In genomic region chr6:70469965-70470364, GRCh38 we compare ENCODE assay signal across 28 cellular contexts.
"Had no signal": no experiment of that assay in that cellular context is flagged by ENCODE, and none has a peak within 500 bp of the region (broad histone marks: within the 10 kb centered on the region; RNA-seq: fewer than 3 reads in every experiment).

No MANE protein-coding gene starts in this region.

- H3K36me3 Mint-ChIP-seq: stimulated activated effector memory CD8-positive, alpha-beta T cell treated with anti-CD3 and anti-CD28 coated beads, Interleukin-12 subunit alpha, Interleukin-12 subunit beta, amount 100 ng/mL, for 72 hours had no signal

- H3K27me3 ChIP-seq: stomach, suprapubic skin, testis, thyroid gland, tibial artery, tibial nerve, transverse colon, upper lobe of left lung, upper lobe of right lung, uterus, vagina had no signal

- H3K27ac ChIP-seq: stomach, suprapubic skin, testis, thoracic aorta, thyroid gland, tibial artery, tibial nerve, transverse colon, upper lobe of left lung, upper lobe of right lung, uterus, vagina had no signal

- H3K9me3 Mint-ChIP-seq: stimulated activated effector memory CD8-positive, alpha-beta T cell treated with anti-CD3 and anti-CD28 coated beads, Interleukin-12 subunit alpha, Interleukin-12 subunit beta, amount 100 ng/mL, for 72 hours; stimulated activated memory B cell treated with anti-CD40 and anti-IgM and Interleukin-4, amounts not matched to agents 10 μg/mL and 1 μg/mL and 100 μg/mL, for 72 hours; stimulated activated naive CD8-positive, alpha-beta T cell treated with anti-CD3 and anti-CD28 coated beads, Interleukin-15, amount 100 ng/mL, for 72 hours; stimulated activated naive CD8-positive, alpha-beta T cell treated with anti-CD3 and anti-CD28 coated beads, Interleukin-15, Interleukin-2, amounts not matched to agents 100 ng/mL and 50 ng/mL, for 24 hours; type B pancreatic cell had no signal

- H3K36me3 ChIP-seq: thyroid gland, uterus, vagina had no signal

- H3K27ac Mint-ChIP-seq: stimulated activated effector memory CD8-positive, alpha-beta T cell treated with anti-CD3 and anti-CD28 coated beads, Interleukin-12 subunit alpha, Interleukin-12 subunit beta, amount 100 ng/mL, for 72 hours; stimulated activated memory B cell treated with anti-CD40 and anti-IgM and Interleukin-4, amounts not matched to agents 10 μg/mL and 1 μg/mL and 100 μg/mL, for 72 hours; stimulated activated naive B cell treated with anti-CD40 and anti-IgM and Interleukin-4, amounts not matched to agents 10 μg/mL and 1 μg/mL and 100 μg/mL, for 72 hours; stimulated activated naive CD8-positive, alpha-beta T cell treated with anti-CD3 and anti-CD28 coated beads, Interleukin-15, amount 100 ng/mL, for 72 hours; stimulated activated naive CD8-positive, alpha-beta T cell treated with anti-CD3 and anti-CD28 coated beads, Interleukin-15, Interleukin-2, amounts not matched to agents 100 ng/mL and 50 ng/mL, for 24 hours; type B pancreatic cell had no signal

- DNase-seq: stimulated activated CD4-positive, alpha-beta T cell treated with anti-CD3 and anti-CD28 coated beads, Interleukin-2, amount 100 ng/mL, for 48 hours; stimulated activated CD4-positive, alpha-beta T cell treated with anti-CD3 and anti-CD28 coated beads, Interleukin-4, amount 100 ng/mL, for 1 hour; stimulated activated CD4-positive, alpha-beta T cell treated with anti-CD3 and anti-CD28 coated beads, Interleukin-4, amount 100 ng/mL, for 24 hours; stimulated activated CD4-positive, alpha-beta T cell treated with anti-CD3 and anti-CD28 coated beads, Interleukin-4, amount 100 ng/mL, for 4 hours; stimulated activated CD8-positive, alpha-beta memory T cell treated with anti-CD3 and anti-CD28 coated beads, Interleukin-4, amount 100 ng/mL, for 48 hours; stimulated activated naive B cell treated with anti-CD40 and anti-IgM and Interleukin-4, amounts not matched to agents 10 μg/mL and 1 μg/mL and 100 μg/mL, for 72 hours; stimulated activated naive CD4-positive, alpha-beta T cell; stimulated activated naive CD4-positive, alpha-beta T cell treated with Interleukin-2 at 50 U/mL for 16 hours; stimulated activated naive CD8-positive, alpha-beta T cell treated with anti-CD3 and anti-CD28 coated beads, Interleukin-15, amount 100 ng/mL, for 72 hours; stimulated activated naive CD8-positive, alpha-beta T cell treated with anti-CD3 and anti-CD28 coated beads, Interleukin-15, Interleukin-2, amounts not matched to agents 100 U/mL and 50 U/mL, for 24 hours; stomach; substantia nigra; testis; thyroid gland; tibial artery; transverse colon; upper lobe of left lung; upper lobe of right lung; uterus had no signal

- H3K9me3 ChIP-seq: stomach, suprapubic skin, testis, thoracic aorta, thyroid gland, tibial artery, tibial nerve, transverse colon, upper lobe of left lung, upper lobe of right lung, uterus, vagina had no signal

- H3K4me3 ChIP-seq: stomach, suprapubic skin, testis, thoracic aorta, thyroid gland, tibial artery, tibial nerve, transverse colon, upper lobe of left lung, upper lobe of right lung, uterus, vagina had no signal

- FAIRE-seq: urothelium cell line had no signal

- ATAC-seq: stimulated activated effector memory CD8-positive, alpha-beta T cell treated with anti-CD3 and anti-CD28 coated beads, Interleukin-12 subunit alpha, Interleukin-12 subunit beta, amount 100 ng/mL, for 72 hours; stimulated activated memory B cell treated with anti-CD40 and anti-IgM and Interleukin-4, amounts not matched to agents 10 μg/mL and 1 μg/mL and 100 μg/mL, for 72 hours; stimulated activated naive B cell treated with anti-CD40 and anti-IgM and Interleukin-4, amounts not matched to agents 10 μg/mL and 1 μg/mL and 100 μg/mL, for 72 hours; stimulated activated naive CD8-positive, alpha-beta T cell treated with anti-CD3 and anti-CD28 coated beads, Interleukin-15, amount 100 ng/mL, for 72 hours; stimulated activated naive CD8-positive, alpha-beta T cell treated with anti-CD3 and anti-CD28 coated beads, Interleukin-15, Interleukin-2, amounts not matched to agents 100 U/mL and 50 U/mL, for 24 hours; upper lobe of right lung had no signal

- H3K4me1 ChIP-seq: stomach, suprapubic skin, testis, thyroid gland, tibial artery, tibial nerve, upper lobe of left lung, upper lobe of right lung, uterus, vagina had no signal
